ENCODE assay signal across 8 cellular contexts in the genomic region with DNA sequence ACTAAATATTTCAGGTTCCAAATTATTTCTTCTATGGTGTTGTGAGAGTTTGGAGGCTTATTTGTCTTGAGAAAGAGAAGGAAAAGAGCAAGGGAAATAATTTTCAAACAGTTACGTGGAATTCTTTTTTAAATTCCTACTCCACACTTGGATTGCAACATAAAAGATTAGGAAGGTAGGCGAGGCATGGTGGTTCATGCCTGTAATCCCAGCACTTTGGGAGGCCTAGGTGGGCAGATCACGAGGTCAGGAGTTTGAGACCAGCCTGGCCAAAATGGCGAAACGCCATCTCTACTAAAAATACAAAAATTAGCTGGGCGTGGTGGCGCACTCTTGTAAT.
DNase-seq lines count a peak whose midpoint lies in the region; ATAC-seq and TF ChIP-seq lines count a peak whose summit lies in the region.
"Not testable (repeated sequence)": the region's sequence is repeated elsewhere in the genome, so short reads cannot be mapped to it uniquely, and the experiment has no call there.

No MANE protein-coding gene starts in this region.

- not testable (repeated sequence) for H3K9me3 Mint-ChIP-seq in GM23338; MCF 10A (ENCODE audit: unreplicated experiment); natural killer cell treated with Interleukin-12 subunit alpha and Interleukin-12 subunit beta and Interleukin-15 and Interleukin-18, amount 100 ng/mL, for 72 hours

- not testable (repeated sequence) for H3K4me1 Mint-ChIP-seq in GM23338
- H3K4me1 Mint-ChIP-seq in MCF 10A (ENCODE audit: insufficient read depth, unreplicated experiment), result peaks cover 44% of the 10 kb centered on the region
- H3K4me1 Mint-ChIP-seq in natural killer cell treated with Interleukin-12 subunit alpha and Interleukin-12 subunit beta and Interleukin-15 and Interleukin-18, amount 100 ng/mL, for 72 hours (ENCODE audit: low read depth in 2 of 2), result peaks cover 4 to 18% of the 10 kb centered on the region in 2 donors

- H4K20me1 ChIP-seq in GM23338 (replicated peaks; ENCODE audit: insufficient read depth), result not testable (repeated sequence)

- not testable (repeated sequence) for H2AFZ ChIP-seq in GM23338

- H3K36me3 Mint-ChIP-seq in GM23338 (ENCODE audit: low read depth) (peaks cover 18% of the 10 kb centered on the region), MCF 10A (ENCODE audit: insufficient read depth, unreplicated experiment) (peaks cover 65% of the 10 kb centered on the region)
- not testable (repeated sequence) for H3K36me3 Mint-ChIP-seq in natural killer cell treated with Interleukin-12 subunit alpha and Interleukin-12 subunit beta and Interleukin-15 and Interleukin-18, amount 100 ng/mL, for 72 hours

- intact Hi-C loops in MCF 10A (cut with micrococcal nuclease), result loop anchor here (1.0 to 5.0 kb wide), 5 partner anchors 36 to 184 kb away; no protein-coding TSS in a partner anchor
- intact Hi-C loops in esophagus muscularis mucosa (cut with DNase I), result loop anchor here (10.0 kb wide), 1 partner anchor 104 kb away; no protein-coding TSS in a partner anchor
- intact Hi-C loops in psoas muscle (cut with DNase I), result loop anchor here (5.0 kb wide), 2 partner anchors 36 to 99 kb away; no protein-coding TSS in a partner anchor
- intact Hi-C loops in thyroid gland (cut with DNase I), result not testable (repeated sequence)

- BruUV-seq in MCF 10A (replicated peaks; lab: Mats Ljungman, UMichigan), result TSS peak; percentile 3

- not testable (repeated sequence) for TF ChIP-seq EP300 in esophagus muscularis mucosa (IDR thresholded peaks at IDR 0.05)

- H3F3A ChIP-seq in GM23338 (replicated peaks; ENCODE audit: low read depth), result not testable (repeated sequence)

- TF ChIP-seq CTCF in GM23338 (conservative IDR thresholded peaks at IDR 0.05; ENCODE audit: low read depth in 2 of 2); VCaP (conservative IDR thresholded peaks at IDR 0.05); MCF 10A (IDR thresholded peaks at IDR 0.05; ENCODE audit: unreplicated experiment); esophagus muscularis mucosa (IDR thresholded peaks at IDR 0.05); right atrium auricular region (IDR thresholded peaks at IDR 0.05); psoas muscle (IDR thresholded peaks at IDR 0.05); thyroid gland (IDR thresholded peaks at IDR 0.05): not testable (repeated sequence)

- not testable (repeated sequence) for H3K9me2 ChIP-seq in GM23338 (ENCODE audit: insufficient read depth)

- CTCF ChIA-PET in MCF 10A (lab: Yijun Ruan, JAX), result interaction anchor here (0.7 to 5.3 kb wide), 4 partner anchors 12 to 291 kb away, joined by 3 to 21 read pairs (median 5); no protein-coding TSS in a partner anchor

- POLR2A ChIA-PET in MCF 10A (lab: Yijun Ruan, JAX), result interaction anchor here (0.6 to 3.4 kb wide), 16 partner anchors 9 to 178 kb away, joined by 3 to 32 read pairs (median 3); no protein-coding TSS in a partner anchor

- ATAC-seq in GM23338; natural killer cell treated with Interleukin-12 subunit alpha and Interleukin-12 subunit beta and Interleukin-15 and Interleukin-18, amount 100 ng/mL, for 72 hours: not testable (repeated sequence)
- ATAC-seq in psoas muscle, result peak in 1 of 4 donors; percentile 4

- H3K27me3 Mint-ChIP-seq in GM23338 (ENCODE audit: insufficient read depth, low read depth, poor library complexity); MCF 10A (ENCODE audit: insufficient read depth, unreplicated experiment); natural killer cell treated with Interleukin-12 subunit alpha and Interleukin-12 subunit beta and Interleukin-15 and Interleukin-18, amount 100 ng/mL, for 72 hours: not testable (repeated sequence)

- H3K4me1 ChIP-seq in GM23338 (ENCODE audit: insufficient read depth); right atrium auricular region: not testable (repeated sequence)
- H3K4me1 ChIP-seq in esophagus muscularis mucosa, result peaks cover 6 to 15% (median 7%) of the 10 kb centered on the region in 4 donors
- peaks cover 47% of the 10 kb centered on the region for H3K4me1 ChIP-seq in psoas muscle
- peaks cover 50 to 60% of the 10 kb centered on the region in 2 donors for H3K4me1 ChIP-seq in thyroid gland

- TF ChIP-seq POLR2A in esophagus muscularis mucosa (IDR thresholded peaks at IDR 0.05; ENCODE audit: low read depth); thyroid gland (IDR thresholded peaks at IDR 0.05): not testable (repeated sequence)

- H3K27ac ChIP-seq in GM23338 (ENCODE audit: low read depth), result not testable (repeated sequence)
- peak overlapping the region; percentile 44 for H3K27ac ChIP-seq in VCaP
- H3K27ac ChIP-seq in esophagus muscularis mucosa (replicated peaks in 1 of 4), result peak overlapping the region; percentile 18 to 73 (median 52)
- peak overlapping the region; percentile 72 to 86 for H3K27ac ChIP-seq in right atrium auricular region
- peak overlapping the region; percentile 95 for H3K27ac ChIP-seq in psoas muscle
- peak overlapping the region; percentile 82 to 94 (median 92) for H3K27ac ChIP-seq in thyroid gland

- not testable (repeated sequence) for H3K4me2 ChIP-seq in GM23338

- H3K36me3 ChIP-seq in GM23338 (ENCODE audit: insufficient read depth), result not testable (repeated sequence)
- H3K36me3 ChIP-seq in esophagus muscularis mucosa, result peaks cover under 1 to 76% (median 46%) of the 10 kb centered on the region in 4 donors
- peaks cover 22% of the 10 kb centered on the region for H3K36me3 ChIP-seq in right atrium auricular region
- H3K36me3 ChIP-seq in psoas muscle (ENCODE audit: insufficient read depth in 1 of 2, low read depth in 1 of 2), result peaks cover 10 to 61% of the 10 kb centered on the region in 2 donors
- peaks cover 11 to 24% of the 10 kb centered on the region in 2 donors for H3K36me3 ChIP-seq in thyroid gland

- H3K4me3 Mint-ChIP-seq in GM23338; natural killer cell treated with Interleukin-12 subunit alpha and Interleukin-12 subunit beta and Interleukin-15 and Interleukin-18, amount 100 ng/mL, for 72 hours: not testable (repeated sequence)
- peak overlapping the region; percentile 67 for H3K4me3 Mint-ChIP-seq in MCF 10A (ENCODE audit: unreplicated experiment)

- H3K9me3 ChIP-seq in esophagus muscularis mucosa, right atrium auricular region, psoas muscle, thyroid gland: not testable (repeated sequence)

- H3K79me2 ChIP-seq in GM23338 (replicated peaks; ENCODE audit: insufficient read depth), result not testable (repeated sequence)

- WGBS in esophagus muscularis mucosa, result 88% methylated on average over 7 of the region's 7 CpGs
- WGBS in psoas muscle, 3 donors, result 46 to 61% (median 47%) methylated on average over 7 of the region's 7 CpGs
- 78% methylated on average over 7 of the region's 7 CpGs for WGBS in thyroid gland, 2 donors

- H3K27me3 ChIP-seq in GM23338 (ENCODE audit: insufficient read depth); esophagus muscularis mucosa; right atrium auricular region; psoas muscle (ENCODE audit: insufficient read depth in 3 of 3, low read length in 2 of 3); thyroid gland: not testable (repeated sequence)

- H3K4me3 ChIP-seq in GM23338; esophagus muscularis mucosa; right atrium auricular region; psoas muscle; thyroid gland (replicated peaks in 1 of 3): not testable (repeated sequence)

- DNase-seq in GM23338 (ENCODE audit: low spot score); MCF 10A (ENCODE audit: unreplicated experiment); esophagus muscularis mucosa (ENCODE audit: extremely low spot score); right atrium auricular region (ENCODE audit: low spot score); natural killer cell treated with Interleukin-12 subunit alpha and Interleukin-12 subunit beta and Interleukin-15 and Interleukin-18, amount 100 ng/mL, for 72 hours (ENCODE audit: low spot score); psoas muscle: not testable (repeated sequence)
- DNase-seq in thyroid gland, result peak; percentile 16 to 32

- H3K27ac Mint-ChIP-seq in GM23338 (peak overlapping the region; percentile 10; the same call in 1 of the 2 replicates), MCF 10A (ENCODE audit: low read depth, unreplicated experiment) (peak overlapping the region; percentile 98)
- peak overlapping the region; percentile 34 to 59 for H3K27ac Mint-ChIP-seq in natural killer cell treated with Interleukin-12 subunit alpha and Interleukin-12 subunit beta and Interleukin-15 and Interleukin-18, amount 100 ng/mL, for 72 hours

Comparison
In these comparisons a context has a peak if more than half of its experiments do, and no peak if none do; other contexts are left out.
1. H3K27ac Mint-ChIP-seq: peak in every context shown above with its lines; median percentile 98 in MCF 10A; 46 in natural killer cell treated with Interleukin-12 subunit alpha and Interleukin-12 subunit beta and Interleukin-15 and Interleukin-18, amount 100 ng/mL, for 72 hours; 10 in GM23338.